ENCODE assay signal across 1 cellular context in the genomic region with DNA sequence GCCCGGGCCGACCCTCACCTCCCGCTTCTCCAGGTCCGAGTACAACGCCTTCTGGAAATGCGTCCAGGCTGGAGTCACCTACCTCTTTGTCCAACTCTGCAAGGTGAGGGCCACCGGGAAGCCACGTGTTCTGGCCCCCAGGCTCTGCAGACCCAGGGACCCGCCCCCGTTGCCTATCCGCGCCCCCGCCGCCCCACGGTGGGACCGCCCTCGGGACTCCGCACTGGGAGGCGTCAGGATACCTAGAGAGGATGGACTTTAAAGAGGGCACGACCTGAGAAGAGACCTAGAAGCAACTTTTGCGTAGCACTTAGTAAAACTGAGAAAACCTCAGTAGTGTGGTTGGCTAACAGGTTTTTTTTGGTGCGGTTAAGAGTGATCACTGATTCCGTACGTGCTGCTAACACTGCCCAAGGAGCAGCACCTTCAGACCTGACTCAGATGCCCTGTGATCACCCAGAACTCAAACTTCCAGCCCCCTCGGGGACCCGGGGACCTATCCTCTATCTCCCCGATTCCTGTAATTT.
TF ChIP-seq lines count a peak whose summit lies in the region.

No MANE protein-coding gene starts in this region.

TF ChIP-seq in endothelial cell of umbilical vein, 7 proteins besides CTCF, POLR2A, EP300 and RAD21:
- TF ChIP-seq GATA2 (IDR thresholded peaks at IDR 0.05; ENCODE audit: insufficient read depth, insufficient read length, low read depth, low read length) (no peak), POLR2AphosphoS5 (IDR thresholded peaks at IDR 0.05; ENCODE audit: insufficient read depth, low read depth, low read length) (no peak), JUN (IDR thresholded peaks at IDR 0.05; ENCODE audit: borderline replicate concordance, insufficient read depth, insufficient read length, low read depth) (no peak), FOS (IDR thresholded peaks at IDR 0.05; ENCODE audit: borderline replicate concordance, insufficient read depth, low read length) (no peak), MYC (IDR thresholded peaks at IDR 0.05; ENCODE audit: low read depth, low read length) (no peak), EZH2 (IDR thresholded peaks at IDR 0.05; ENCODE audit: borderline replicate concordance, low read depth, low read length, severe bottlenecking) (no peak)
- TF ChIP-seq, protein P1, sequence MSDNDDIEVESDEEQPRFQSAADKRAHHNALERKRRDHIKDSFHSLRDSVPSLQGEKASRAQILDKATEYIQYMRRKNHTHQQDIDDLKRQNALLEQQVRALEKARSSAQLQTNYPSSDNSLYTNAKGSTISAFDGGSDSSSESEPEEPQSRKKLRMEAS (IDR thresholded peaks at IDR 0.05; ENCODE audit: insufficient read depth, insufficient read length) = no peak
